In the genomic region with DNA sequence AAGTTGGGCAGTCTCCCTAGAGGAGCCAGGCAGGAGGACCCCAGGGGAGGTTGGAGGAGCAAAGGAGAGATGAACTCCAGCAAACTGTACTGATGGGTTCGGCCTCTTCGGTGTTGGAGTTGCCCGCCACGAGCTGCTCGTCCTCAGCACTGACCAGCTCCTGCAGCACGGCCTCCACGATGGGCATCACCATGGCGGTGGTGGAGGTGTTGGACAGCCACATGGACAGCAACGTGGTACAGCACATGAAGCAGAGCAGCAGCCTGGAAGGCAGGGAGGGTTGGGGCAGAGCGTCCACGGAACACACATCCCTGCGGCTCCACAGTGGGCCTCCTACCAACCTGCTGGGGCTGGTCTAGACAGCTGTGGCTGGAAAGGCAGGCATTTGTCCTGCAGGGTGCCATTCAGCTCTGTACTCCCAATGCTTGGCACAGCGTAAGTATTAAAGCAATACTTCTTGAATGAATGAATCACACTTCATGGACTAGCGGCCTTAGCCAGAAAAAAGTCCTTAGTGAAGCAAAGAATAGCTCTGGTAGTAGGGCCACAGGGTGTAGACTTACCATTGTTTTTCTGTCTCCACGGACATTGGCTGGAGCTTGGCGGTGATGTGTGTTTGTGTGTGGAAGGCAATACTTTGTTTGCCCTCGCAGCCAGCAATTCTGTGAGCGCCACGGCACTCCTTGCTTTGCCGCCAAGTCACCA, we compare ENCODE assay signal across 19 cellular contexts. TPM values are rescaled to one million over a fixed set of nuclear protein-coding genes. Genes with fewer than 3 reads are reported as not detected.
"Had no signal": no experiment of that assay in that cellular context is flagged by ENCODE, and none has a peak within 500 bp of the region (broad histone marks: within the 10 kb centered on the region; RNA-seq: fewer than 3 reads in every experiment).

No MANE protein-coding gene starts in this region.

- DNase-seq: activated CD4-positive, alpha-beta T cell treated with anti-CD3 and anti-CD28 coated beads, Interleukin-2, amount 10 ng/mL, durations not matched to agents 7 days and 5 days; activated naive CD4-positive, alpha-beta T cell treated with anti-CD3 and anti-CD28 coated beads, Interleukin-2, amount 50 U/mL, for 16 hours; activated T-cell treated with anti-CD3 and anti-CD28 coated beads for 4 hours; adrenal gland; effector memory CD8-positive, alpha-beta T cell; foreskin melanocyte; heart left ventricle; left lung; midbrain; naive B cell; spleen; stimulated activated CD4-positive, alpha-beta T cell treated with anti-CD3 and anti-CD28 coated beads, Interleukin-1b, Interleukin-23, amount 100 ng/mL, for 48 hours; stimulated activated naive B cell treated with anti-CD40 and anti-IgM and Interleukin-4, amounts not matched to agents 10 μg/mL and 1 μg/mL and 100 μg/mL, for 72 hours; transverse colon had no signal

- H3K4me1 ChIP-seq: left lung, spleen, transverse colon had no signal

- H3K27ac ChIP-seq: adrenal gland, esophagus muscularis mucosa, heart left ventricle, left lung, right atrium auricular region, spleen, transverse colon had no signal

- H3K4me3 ChIP-seq: adrenal gland, esophagus muscularis mucosa, heart left ventricle, left lung, right atrium auricular region, spleen, transverse colon had no signal

- H3K27me3 ChIP-seq: adrenal gland, esophagus muscularis mucosa, heart left ventricle, left lung, right atrium auricular region, spleen, transverse colon had no signal

- H3K36me3 ChIP-seq: adrenal gland, heart left ventricle, left lung, right atrium auricular region, spleen, transverse colon had no signal

- ATAC-seq: effector memory CD8-positive, alpha-beta T cell; left lung; SK-N-SH treated with all-trans-retinoic acid at 6 μM for 48 hours; stimulated activated naive B cell treated with anti-CD40 and anti-IgM and Interleukin-4, amounts not matched to agents 10 μg/mL and 1 μg/mL and 100 μg/mL, for 72 hours; WTC11 had no signal

- H3K9me3 ChIP-seq: adrenal gland, esophagus muscularis mucosa, heart left ventricle, left lung, right atrium auricular region, spleen, transverse colon had no signal

RNA-seq across cellular contexts. Expression of gene SLC13A4, which starts 21.8 kb away (rescaled TPM):
- total RNA-seq: activated CD4-positive, alpha-beta T cell treated with anti-CD3 and anti-CD28 coated beads, Interleukin-2, amount 10 ng/mL, durations not matched to agents 7 days and 5 days; activated CD8-positive, alpha-beta memory T cell treated with anti-CD3 and anti-CD28 coated beads for 36 hours; esophagus muscularis mucosa; left lung had no signal

RNA-seq across cellular contexts. Expression of gene FAM180A, which starts 42.4 kb away (rescaled TPM):
- total RNA-seq: activated CD4-positive, alpha-beta T cell treated with anti-CD3 and anti-CD28 coated beads, Interleukin-2, amount 10 ng/mL, durations not matched to agents 7 days and 5 days; activated CD8-positive, alpha-beta memory T cell treated with anti-CD3 and anti-CD28 coated beads for 36 hours; WTC11 had no signal
